9 cellular contexts compared by ENCODE assay signal in the genomic region with DNA sequence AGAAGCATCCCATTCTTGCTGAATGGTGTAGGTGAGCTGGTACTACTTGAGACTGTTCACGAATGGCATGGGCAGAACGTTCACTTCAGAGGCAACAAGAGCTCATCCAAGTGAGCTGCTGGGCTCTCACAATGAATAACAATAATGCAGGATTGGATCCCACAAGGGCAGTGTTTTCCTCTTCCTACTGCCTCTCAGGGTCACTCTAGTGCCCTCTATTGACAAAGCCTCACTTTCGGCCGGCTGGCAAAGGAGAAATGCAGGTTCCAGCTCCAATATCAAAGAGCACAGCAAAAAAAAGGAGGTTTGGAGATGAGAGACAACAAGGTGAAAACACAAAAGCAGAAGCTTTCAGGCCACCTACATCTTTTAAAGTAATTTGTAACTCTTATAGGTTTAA.
A peak's percentile ranks its signal among the peaks of the same experiment; 100 is the strongest.
DNase-seq lines count a peak whose midpoint lies in the region; ATAC-seq and TF ChIP-seq lines count a peak whose summit lies in the region.
"Had no signal": no experiment of that assay in that cellular context is flagged by ENCODE, and none has a peak within 500 bp of the region (broad histone marks: within the 10 kb centered on the region; RNA-seq: fewer than 3 reads in every experiment).

No MANE protein-coding gene starts in this region.

- peak; percentile 7 to 16 for TF ChIP-seq CTCF in fibroblast of lung (conservative IDR thresholded peaks at IDR 0.05 in 1 of 2, IDR thresholded peaks at IDR 0.05 in 1 of 2; ENCODE audit: low read depth in 1 of 2, low read length in 2 of 2)
- TF ChIP-seq CTCF in testis (IDR thresholded peaks at IDR 0.05) = no peak

- peak overlapping the region; percentile 47 for H2AFZ ChIP-seq in fibroblast of lung (ENCODE audit: low read length)

- intact Hi-C loops in testis (cut with DNase I; ENCODE audit: low total_unique reads) = no loop called here

- H3K4me2 ChIP-seq in fibroblast of lung (ENCODE audit: extremely low read depth, insufficient read depth, low read length) = no peak overlapping the region

- ATAC-seq in GM19035 (IDR thresholded peaks at IDR 0.05; ENCODE audit: unreplicated experiment) (no peak), GM18511 (IDR thresholded peaks at IDR 0.05; ENCODE audit: unreplicated experiment) (no peak)
- ATAC-seq: left colon had no signal

- no peaks in the 10 kb centered on the region for H4K20me1 ChIP-seq in fibroblast of lung (ENCODE audit: control insufficient read depth, extremely low read depth, insufficient read depth, low read length)

- H3K79me2 ChIP-seq in fibroblast of lung (ENCODE audit: control insufficient read depth, insufficient read depth, low read length) = no peaks in the 10 kb centered on the region

- H3K9ac ChIP-seq in fibroblast of lung (ENCODE audit: insufficient read depth, low read length) = no peak overlapping the region

- 55 to 58% methylated on average over 4 of the region's 4 CpGs for WGBS in testis, 2 donors

- H3K4me1 ChIP-seq in fibroblast of lung (ENCODE audit: control insufficient read depth, extremely low read depth, insufficient read depth, low read length) (peaks cover 4% of the 10 kb centered on the region), testis (no peaks in the 10 kb centered on the region)

- H3K4me3 ChIP-seq in fibroblast of lung (replicated peaks in 1 of 4; ENCODE audit: control extremely low read depth in 1 of 4, insufficient read depth in 1 of 4, low read depth in 3 of 4, low read length in 4 of 4) = no peak overlapping the region
- H3K4me3 ChIP-seq in testis = no peak overlapping the region

- TF ChIP-seq POLR2A in testis (IDR thresholded peaks at IDR 0.05) = no peak

- no peak overlapping the region for H3K27ac ChIP-seq in fibroblast of lung (ENCODE audit: insufficient read depth, low read length)
- H3K27ac ChIP-seq in testis = no peak overlapping the region

- no peaks in the 10 kb centered on the region for H3K36me3 ChIP-seq in fibroblast of lung (ENCODE audit: control insufficient read depth, insufficient read depth, low read length)
- H3K36me3 ChIP-seq in testis (ENCODE audit: low read depth, missing control alignments) = no peaks in the 10 kb centered on the region

- DNase-seq in SIG-M5 treated with dmso at 0.1 percent for 504 hours (lab: John Stamatoyannopoulos, UW; ENCODE audit: unreplicated experiment) (peak; percentile 3), SIG-M5 (lab: John Stamatoyannopoulos, UW) (no peak), NCI-H226 (peak; percentile 19), fibroblast of lung (ENCODE audit: low read depth in 2 of 2) (no peak), testis (peak; percentile 28), hepatic stellate cell (ENCODE audit: low spot score) (no peak)

- H3K27me3 ChIP-seq in fibroblast of lung (ENCODE audit: control insufficient read depth, insufficient read depth, low read length) (no peaks in the 10 kb centered on the region), testis (no peaks in the 10 kb centered on the region)

- H3K9me3 ChIP-seq in fibroblast of lung (ENCODE audit: control insufficient read depth, insufficient read depth, low read depth, low read length) (no peaks in the 10 kb centered on the region), testis (no peaks in the 10 kb centered on the region)

Comparison
In these comparisons a context has a peak if more than half of its experiments do, and no peak if none do; other contexts are left out.
1. DNase-seq: peak in SIG-M5 treated with dmso at 0.1 percent for 504 hours (single experiment), NCI-H226 (single experiment) and testis (single experiment); none in SIG-M5 (single experiment), fibroblast of lung (0 of 2) and hepatic stellate cell (single experiment).
2. CTCF ChIP-seq: peak in fibroblast of lung (2 of 2); none in testis (0 of 3).